17 cellular contexts compared by ENCODE assay signal in the genomic region with DNA sequence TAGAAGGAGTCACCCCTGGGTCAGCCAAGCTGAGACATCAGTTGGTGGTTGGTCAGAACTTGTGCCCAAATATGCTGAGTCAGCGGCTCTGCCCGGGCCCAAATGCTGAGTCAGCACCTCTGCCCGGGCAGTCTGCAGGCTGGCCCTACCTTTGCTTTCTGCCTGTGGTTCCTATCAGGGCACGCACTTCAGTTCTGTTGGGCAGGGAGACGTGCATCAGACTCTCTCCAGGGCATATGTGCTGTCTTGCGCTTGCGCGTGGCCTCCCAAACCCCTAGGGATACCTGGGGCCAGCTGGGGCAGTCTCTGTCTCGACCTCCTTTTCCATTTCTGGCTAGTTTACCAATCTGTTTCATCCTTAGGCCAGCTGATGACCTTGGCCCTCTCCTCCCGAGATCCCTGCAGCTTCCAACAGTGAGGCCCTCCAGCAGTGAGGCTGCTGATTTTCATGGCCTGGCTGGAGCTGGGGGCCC. TPM values are rescaled to one million over a fixed set of nuclear protein-coding genes. Genes with fewer than 3 reads are reported as not detected.
DNase-seq lines count a peak whose midpoint lies in the region; ATAC-seq lines count a peak whose summit lies in the region.
"Had no signal": no experiment of that assay in that cellular context is flagged by ENCODE, and none has a peak within 500 bp of the region (broad histone marks: within the 10 kb centered on the region; RNA-seq: fewer than 3 reads in every experiment).

No MANE protein-coding gene starts in this region.

- H3K27ac ChIP-seq in neuronal stem cell (replicated peaks; ENCODE audit: low read length) (peak overlapping the region; percentile 8), mesendoderm (ENCODE audit: low read depth, low read length) (no peak overlapping the region)
- H3K27ac ChIP-seq: gastrocnemius medialis, left ventricle myocardium inferior, tibial artery had no signal

- H3K4me3 ChIP-seq in neuronal stem cell (ENCODE audit: low read length in 2 of 2): no peak overlapping the region
- H3K4me3 ChIP-seq in mesendoderm (ENCODE audit: low read length): no peak overlapping the region
- H3K4me3 ChIP-seq: gastrocnemius medialis, left ventricle myocardium inferior, prostate gland, tibial artery had no signal

- H3K9ac ChIP-seq in neuronal stem cell (ENCODE audit: low read depth, low read length, poor library complexity) (no peak overlapping the region), mesendoderm (ENCODE audit: low read length) (no peak overlapping the region)

- no peak overlapping the region for H4K5ac ChIP-seq in mesendoderm (ENCODE audit: low read length)

- in situ Hi-C loops in G401 (cut with HindIII; ENCODE audit: low sequenced_read_pairs): loop anchor here (5.0 kb wide), 1 partner anchor 38 kb away; no protein-coding TSS in a partner anchor

- ATAC-seq in esophagus mucosa: peak; percentile 66
- ATAC-seq: activated T-cell treated with anti-CD3 and anti-CD28 coated beads, Interleukin-2, amount 50 U/mL, for 72 hours; gastrocnemius medialis had no signal

- H3K79me1 ChIP-seq in neuronal stem cell (ENCODE audit: low read depth, low read length) (peaks cover 6% of the 10 kb centered on the region), mesendoderm (ENCODE audit: low read length) (no peaks in the 10 kb centered on the region)

- H2BK12ac ChIP-seq in neuronal stem cell (ENCODE audit: low read length): no peak overlapping the region

- peaks cover 5 to 15% of the 10 kb centered on the region in 2 donors for H3K9me3 ChIP-seq in neuronal stem cell (replicated peaks in 1 of 2; ENCODE audit: control insufficient read depth in 2 of 2, insufficient read depth in 1 of 2, low read depth in 1 of 2, low read length in 2 of 2)
- H3K9me3 ChIP-seq: gastrocnemius medialis, left ventricle myocardium inferior, prostate gland, tibial artery had no signal

- no peaks in the 10 kb centered on the region for H3K27me3 ChIP-seq in neuronal stem cell (ENCODE audit: control insufficient read depth in 3 of 3, insufficient read depth in 3 of 3, low read depth in 1 of 3, low read length in 3 of 3)
- no peaks in the 10 kb centered on the region for H3K27me3 ChIP-seq in mesendoderm (ENCODE audit: insufficient read depth, low read length, poor library complexity)
- H3K27me3 ChIP-seq: gastrocnemius medialis, tibial artery had no signal

- H3K23ac ChIP-seq in neuronal stem cell (ENCODE audit: low read depth, low read length, poor library complexity) (no peak overlapping the region), mesendoderm (ENCODE audit: low read length) (no peak overlapping the region)

- H2BK15ac ChIP-seq in neuronal stem cell (ENCODE audit: low read length) (no peak overlapping the region), mesendoderm (replicated peaks; ENCODE audit: low read depth) (no peak overlapping the region)

- no peak overlapping the region for H3K14ac ChIP-seq in neuronal stem cell (ENCODE audit: low read length)

- no peak overlapping the region for H2AK5ac ChIP-seq in neuronal stem cell (ENCODE audit: low read depth, low read length)
- no peak overlapping the region for H2AK5ac ChIP-seq in mesendoderm (ENCODE audit: low read length)

- no peak overlapping the region for H4K91ac ChIP-seq in neuronal stem cell (ENCODE audit: low read depth, low read length, poor library complexity)

- peaks cover 38 to 74% of the 10 kb centered on the region in 2 donors for H3K36me3 ChIP-seq in neuronal stem cell (replicated peaks in 1 of 2; ENCODE audit: control insufficient read depth in 2 of 2, insufficient read depth in 2 of 2, low read length in 2 of 2)
- peaks cover 14% of the 10 kb centered on the region for H3K36me3 ChIP-seq in mesendoderm (ENCODE audit: control insufficient read depth, insufficient read depth, low read length)
- H3K36me3 ChIP-seq: prostate gland had no signal

- H2BK5ac ChIP-seq in neuronal stem cell (ENCODE audit: low read length) (no peak overlapping the region), mesendoderm (ENCODE audit: low read length) (no peak overlapping the region)

- H3K79me2 ChIP-seq in mesendoderm (ENCODE audit: control insufficient read depth, insufficient read depth, low read length): no peaks in the 10 kb centered on the region

- no peak overlapping the region for H2AFZ ChIP-seq in neuronal stem cell (ENCODE audit: low read length)

- no peak overlapping the region for H3K18ac ChIP-seq in neuronal stem cell (ENCODE audit: low read length)
- H3K18ac ChIP-seq in mesendoderm (ENCODE audit: low read length): no peak overlapping the region

- peaks cover 0 to 3% of the 10 kb centered on the region in 2 donors for H3K4me1 ChIP-seq in neuronal stem cell (ENCODE audit: control insufficient read depth in 2 of 2, insufficient read depth in 1 of 2, low read depth in 1 of 2, low read length in 2 of 2)
- no peaks in the 10 kb centered on the region for H3K4me1 ChIP-seq in mesendoderm (ENCODE audit: control insufficient read depth, low read depth, low read length)
- H3K4me1 ChIP-seq: gastrocnemius medialis, left ventricle myocardium inferior, prostate gland had no signal

- no CpG with 5 or more reads among the region's 10 CpGs for WGBS in neuronal stem cell (ENCODE audit: extremely low coverage in 2 of 2, insufficient read length in 2 of 2, insufficient replicate concordance in 1 of 2), 2 donors
- no CpG with 5 or more reads among the region's 10 CpGs for whole genome bisulfite sequencing in mesendoderm (ENCODE audit: extremely low coverage, insufficient coverage, low lambda C conversion rate)

- H3K4me2 ChIP-seq in neuronal stem cell (ENCODE audit: insufficient read depth, low read length, poor library complexity, severe bottlenecking) (no peak overlapping the region), mesendoderm (ENCODE audit: low read length) (no peak overlapping the region)

- DNase-seq in G401 (ENCODE audit: low spot score) (peak; percentile 13), RKO (ENCODE audit: low spot score) (peak; percentile 45), neuronal stem cell (ENCODE audit: low spot score) (no peak), NOMO-1 (lab: John Stamatoyannopoulos, UW; ENCODE audit: unreplicated experiment in 2 of 2) (no peak), NCI-H128 (lab: John Stamatoyannopoulos, UW; ENCODE audit: unreplicated experiment) (no peak), mesendoderm (no peak)
- no peak for DNase-seq in activated CD4-positive, alpha-beta T cell treated with anti-CD3 and anti-CD28 coated beads for 4 hours
- DNase-seq: activated T-cell treated with anti-CD3 and anti-CD28 coated beads, Interleukin-2, amount 50 U/mL, for 72 hours; CD4-positive, alpha-beta memory T cell; cerebellar nuclear complex; left ventricle myocardium inferior; NCI-H1694; T1000; tibial artery had no signal

- H3K4ac ChIP-seq in neuronal stem cell (ENCODE audit: low read length): no peak overlapping the region
- no peak overlapping the region for H3K4ac ChIP-seq in mesendoderm (ENCODE audit: low read depth, low read length)

- no peak overlapping the region for H2BK120ac ChIP-seq in neuronal stem cell (ENCODE audit: low read depth, low read length)
- no peak overlapping the region for H2BK120ac ChIP-seq in mesendoderm (ENCODE audit: low read depth, low read length)

- H3K56ac ChIP-seq in mesendoderm (ENCODE audit: low read length): no peak overlapping the region

- H4K8ac ChIP-seq in neuronal stem cell (ENCODE audit: low read depth, low read length) (no peak overlapping the region), mesendoderm (ENCODE audit: low read depth, low read length) (no peak overlapping the region)

RNA-seq across cellular contexts. Expression of a gene that starts 24.4 kb away (rescaled TPM):
- 38.2 and 47.4 TPM in 2 replicates for total RNA-seq in G401 (2014; rRNA removed; shearing (Covaris generic))
- 117 TPM for total RNA-seq in esophagus mucosa
- polyA plus RNA-seq in neuronal stem cell (2013, experiment 1 of 2): 54.8 TPM
- polyA plus RNA-seq in neuronal stem cell (2013, experiment 2 of 2): 55.5 TPM
- 65.4 TPM for polyA plus RNA-seq in mesendoderm (2013, experiment 1 of 2)
- polyA plus RNA-seq in mesendoderm (2013, experiment 2 of 2): 68.0 TPM

Comparison
In these comparisons a context has a peak if more than half of its experiments do, and no peak if none do; other contexts are left out.
1. DNase-seq: peak in G401 (single experiment) and RKO (single experiment); none in neuronal stem cell (single experiment), activated CD4-positive, alpha-beta T cell treated with anti-CD3 and anti-CD28 coated beads for 4 hours (0 of 2), NOMO-1 (0 of 2), NCI-H128 (single experiment) and mesendoderm (single experiment).